12 cellular contexts compared by ENCODE assay signal in the genomic region with DNA sequence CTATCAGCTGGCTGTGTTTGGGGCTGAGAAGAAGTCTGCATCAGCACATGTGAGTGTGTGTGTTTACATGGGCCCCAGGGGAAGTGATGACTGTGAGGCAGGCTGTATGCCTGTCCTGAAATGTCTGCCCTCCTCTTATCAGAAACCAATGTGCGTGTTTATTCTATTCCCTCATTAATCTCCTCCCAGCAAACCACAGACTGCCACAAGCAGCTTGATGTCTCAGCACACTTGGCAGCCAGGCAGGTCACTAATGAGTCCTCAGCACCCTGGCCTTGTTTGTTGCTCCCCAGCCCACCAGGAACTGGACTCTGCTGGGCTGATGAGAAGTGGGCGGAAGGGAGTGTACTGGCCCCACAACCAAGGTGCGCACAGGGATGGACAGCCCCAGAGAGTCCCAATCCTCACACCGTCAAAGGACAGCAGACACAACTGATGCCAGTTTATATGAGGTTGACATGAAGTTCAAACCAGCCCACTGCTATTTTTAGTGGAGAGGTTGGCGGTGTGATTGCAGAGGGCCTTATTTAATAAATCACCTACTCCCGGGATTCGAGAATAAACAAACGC.
DNase-seq lines count a peak whose midpoint lies in the region; ATAC-seq and TF ChIP-seq lines count a peak whose summit lies in the region.
"Had no signal": no experiment of that assay in that cellular context is flagged by ENCODE, and none has a peak within 500 bp of the region (broad histone marks: within the 10 kb centered on the region; RNA-seq: fewer than 3 reads in every experiment).

No MANE protein-coding gene starts in this region.

- H3K27me3 ChIP-seq in left ventricle myocardium inferior (ENCODE audit: low read depth) (no peaks in the 10 kb centered on the region), Peyer's patch (no peaks in the 10 kb centered on the region)
- H3K27me3 ChIP-seq: testis had no signal

- ATAC-seq in Right ventricle myocardium superior (ENCODE audit: poor library complexity), result peak; percentile 69
- peak; percentile 79 to 86 for ATAC-seq in stimulated activated naive B cell treated with anti-CD40 and anti-IgM and Interleukin-4, amounts not matched to agents 10 μg/mL and 1 μg/mL and 100 μg/mL, for 72 hours (replicated peaks)

- intact Hi-C loops in Right ventricle myocardium superior (cut with DNase I) (loop anchor here (5.0 kb wide), 1 partner anchor 69 kb away; no protein-coding TSS in a partner anchor), left ventricle myocardium inferior (cut with micrococcal nuclease) (no loop called here), head of caudate nucleus (cut with DNase I) (no loop called here)

- H3K27ac ChIP-seq in left ventricle myocardium inferior (replicated peaks) (no peak overlapping the region), Peyer's patch (no peak overlapping the region)
- H3K27ac ChIP-seq: C4-2B, testis had no signal

- H3K9me3 ChIP-seq in left ventricle myocardium inferior (replicated peaks) (no peaks in the 10 kb centered on the region), Peyer's patch (no peaks in the 10 kb centered on the region)
- H3K9me3 ChIP-seq: testis had no signal

- no peaks in the 10 kb centered on the region for H3K9me3 Mint-ChIP-seq in stimulated activated naive B cell treated with anti-CD40 and anti-IgM and Interleukin-4, amounts not matched to agents 10 μg/mL and 1 μg/mL and 100 μg/mL, for 72 hours

- H3K36me3 Mint-ChIP-seq in stimulated activated naive B cell treated with anti-CD40 and anti-IgM and Interleukin-4, amounts not matched to agents 10 μg/mL and 1 μg/mL and 100 μg/mL, for 72 hours, result no peaks in the 10 kb centered on the region

- no peaks in the 10 kb centered on the region for H3K36me3 ChIP-seq in left ventricle myocardium inferior
- H3K36me3 ChIP-seq in Peyer's patch, result no peaks in the 10 kb centered on the region

- peaks cover 15 to 24% of the 10 kb centered on the region in 2 donors for H3K4me1 Mint-ChIP-seq in stimulated activated naive B cell treated with anti-CD40 and anti-IgM and Interleukin-4, amounts not matched to agents 10 μg/mL and 1 μg/mL and 100 μg/mL, for 72 hours

- TF ChIP-seq CTCF in left ventricle myocardium inferior (IDR thresholded peaks at IDR 0.05; ENCODE audit: borderline replicate concordance) (no peak), Peyer's patch (IDR thresholded peaks at IDR 0.05) (no peak), fibroblast of villous mesenchyme (IDR thresholded peaks at IDR 0.05; ENCODE audit: insufficient read depth, low read depth, low read length) (no peak)

- H3K4me3 ChIP-seq in left ventricle myocardium inferior (no peak overlapping the region), Peyer's patch (no peak overlapping the region), fibroblast of villous mesenchyme (ENCODE audit: low read depth, low read length) (no peak overlapping the region)
- H3K4me3 ChIP-seq: testis had no signal

- H3K27me3 Mint-ChIP-seq in stimulated activated naive B cell treated with anti-CD40 and anti-IgM and Interleukin-4, amounts not matched to agents 10 μg/mL and 1 μg/mL and 100 μg/mL, for 72 hours, result no peaks in the 10 kb centered on the region

- H3K4me3 Mint-ChIP-seq in stimulated activated naive B cell treated with anti-CD40 and anti-IgM and Interleukin-4, amounts not matched to agents 10 μg/mL and 1 μg/mL and 100 μg/mL, for 72 hours, result no peak overlapping the region

- DNase-seq in Right ventricle myocardium superior, result no peak
- no peak for DNase-seq in left ventricle myocardium inferior
- peak in 2 of 3 donors; percentile 37 to 52 for DNase-seq in Peyer's patch
- DNase-seq in fibroblast of villous mesenchyme (ENCODE audit: low read depth), result peak; percentile 87
- DNase-seq in stimulated activated naive B cell treated with anti-CD40 and anti-IgM and Interleukin-4, amounts not matched to agents 10 μg/mL and 1 μg/mL and 100 μg/mL, for 72 hours, result no peak
- DNase-seq in HUDEP-2 (lab: John Stamatoyannopoulos, UW; ENCODE audit: unreplicated experiment in 76 of 76), result no peak
- DNase-seq in head of caudate nucleus, result no peak
- DNase-seq in SIG-M5 (lab: John Stamatoyannopoulos, UW), result no peak
- DNase-seq: caudate nucleus, NCI-H1694 treated with DMSO at 0.1 percent for 48 hours, testis had no signal

- H3K27ac Mint-ChIP-seq in stimulated activated naive B cell treated with anti-CD40 and anti-IgM and Interleukin-4, amounts not matched to agents 10 μg/mL and 1 μg/mL and 100 μg/mL, for 72 hours, result peak overlapping the region; percentile 32

- H3K4me1 ChIP-seq in left ventricle myocardium inferior (peaks cover 26% of the 10 kb centered on the region), Peyer's patch (no peaks in the 10 kb centered on the region)
- H3K4me1 ChIP-seq: testis had no signal

- TF ChIP-seq POLR2A in Peyer's patch (IDR thresholded peaks at IDR 0.05), result no peak

Comparison
In these comparisons a context has a peak if more than half of its experiments do, and no peak if none do; other contexts are left out.
1. DNase-seq: peak in Peyer's patch (2 of 3) and fibroblast of villous mesenchyme (single experiment); none in Right ventricle myocardium superior (single experiment), left ventricle myocardium inferior (single experiment), stimulated activated naive B cell treated with anti-CD40 and anti-IgM and Interleukin-4, amounts not matched to agents 10 μg/mL and 1 μg/mL and 100 μg/mL, for 72 hours (single experiment), HUDEP-2 (0 of 76), head of caudate nucleus (0 of 42) and SIG-M5 (single experiment).